Comparison of ENCODE assay signal across 12 cellular contexts in the genomic region with DNA sequence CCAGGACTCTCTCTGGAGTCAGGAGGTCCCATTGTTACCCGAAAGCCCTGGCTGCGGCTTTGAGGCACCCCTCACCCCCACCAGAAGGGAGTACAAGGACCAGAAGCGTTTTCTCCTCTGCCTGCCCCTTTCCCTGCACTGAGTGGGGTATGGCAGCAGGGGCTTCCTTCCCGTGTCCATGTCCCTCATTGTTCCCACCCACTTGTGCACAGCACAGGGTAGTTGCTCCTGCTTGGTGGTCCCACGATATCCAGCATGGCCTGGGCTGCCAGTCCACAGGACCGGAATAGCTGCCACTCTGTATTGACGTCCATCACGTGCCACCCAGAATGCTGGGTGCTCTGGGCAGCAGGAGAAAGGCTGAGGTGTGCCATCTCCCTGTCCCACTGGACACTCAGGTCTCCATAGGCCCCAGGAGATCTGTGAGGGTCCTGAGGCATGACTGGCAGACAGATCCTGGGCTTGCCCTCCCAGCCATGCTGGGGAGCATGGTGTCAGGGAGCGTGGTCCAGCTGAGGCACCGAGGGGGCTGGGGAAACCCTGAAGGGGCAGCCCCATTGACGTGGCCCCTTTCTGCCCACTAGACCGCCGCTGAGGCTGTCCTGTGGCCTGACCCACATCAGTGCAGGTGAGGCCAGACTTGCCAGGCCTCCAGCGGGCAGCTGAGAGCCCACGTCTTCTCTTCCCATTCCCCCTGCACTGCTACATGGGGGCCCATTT. TPM values are rescaled to one million over a fixed set of nuclear protein-coding genes. Genes with fewer than 3 reads are reported as not detected.
DNase-seq lines count a peak whose midpoint lies in the region; ATAC-seq and TF ChIP-seq lines count a peak whose summit lies in the region.
"Had no signal": no experiment of that assay in that cellular context is flagged by ENCODE, and none has a peak within 500 bp of the region (broad histone marks: within the 10 kb centered on the region; RNA-seq: fewer than 3 reads in every experiment).

No MANE protein-coding gene starts in this region.

- H3K36me3 ChIP-seq in body of pancreas (replicated peaks in 1 of 2; ENCODE audit: insufficient read depth in 1 of 2, low read depth in 2 of 2), result peaks cover 0 to 5% of the 10 kb centered on the region in 2 donors
- H3K36me3 ChIP-seq in brain microvascular endothelial cell (replicated peaks), result peaks cover 55% of the 10 kb centered on the region

- H3K27me3 ChIP-seq in body of pancreas (no peaks in the 10 kb centered on the region), brain microvascular endothelial cell (replicated peaks) (no peaks in the 10 kb centered on the region)

- intact Hi-C loops in body of pancreas (cut with DNase I), result no loop called here

- H3K27ac ChIP-seq in body of pancreas, result peak overlapping the region; percentile 61 to 82 (median 70)
- no peak overlapping the region for H3K27ac ChIP-seq in brain microvascular endothelial cell

- POLR2A ChIA-PET in activated CD4-positive, alpha-beta memory T cell treated with anti-CD3 and anti-CD28 coated beads, Interleukin-2, amount 10 ng/mL, durations not matched to agents 7 days and 5 days (lab: Charles Lee), result no interaction called here

- H3K4me1 Mint-ChIP-seq in progenitor cell of endocrine pancreas (ENCODE audit: low read depth) (peaks cover 19% of the 10 kb centered on the region), immature natural killer cell (no peaks in the 10 kb centered on the region)
- H3K4me1 Mint-ChIP-seq in activated CD4-positive, alpha-beta memory T cell treated with anti-CD3 and anti-CD28 coated beads, Interleukin-2, amount 10 ng/mL, durations not matched to agents 7 days and 5 days, result no peaks in the 10 kb centered on the region

- H3K4me3 ChIP-seq in body of pancreas (no peak overlapping the region), brain microvascular endothelial cell (ENCODE audit: low read depth, low read length) (no peak overlapping the region)
- H3K4me3 ChIP-seq: HAP-1 had no signal

- WGBS in body of pancreas, 2 donors, result 90 to 95% methylated on average over 9 to 13 of the region's 15 CpGs

- TF ChIP-seq POLR2A in body of pancreas (IDR thresholded peaks at IDR 0.05), result no peak

- H3K27ac Mint-ChIP-seq in progenitor cell of endocrine pancreas, result peak overlapping the region; percentile 53
- no peak overlapping the region for H3K27ac Mint-ChIP-seq in immature natural killer cell
- no peak overlapping the region for H3K27ac Mint-ChIP-seq in activated CD4-positive, alpha-beta memory T cell treated with anti-CD3 and anti-CD28 coated beads, Interleukin-2, amount 10 ng/mL, durations not matched to agents 7 days and 5 days

- no peak for TF ChIP-seq CTCF in GM13976 (IDR thresholded peaks at IDR 0.05; ENCODE audit: borderline replicate concordance, control extremely low read depth, extremely low read depth, insufficient read depth, missing control alignments)
- no peak for TF ChIP-seq CTCF in body of pancreas (IDR thresholded peaks at IDR 0.05)
- no peak for TF ChIP-seq CTCF in progenitor cell of endocrine pancreas (IDR thresholded peaks at IDR 0.05; ENCODE audit: unreplicated experiment)
- TF ChIP-seq CTCF in brain microvascular endothelial cell (IDR thresholded peaks at IDR 0.05; ENCODE audit: low read depth, low read length, missing control alignments), result no peak

- in situ Hi-C loops in GM13976 (cut with MboI; ENCODE audit: low sequenced_read_pairs, unreplicated experiment) (no loop called here), brain microvascular endothelial cell (cut with HindIII; ENCODE audit: low pct_ligation_motif_present, low sequenced_read_pairs) (no loop called here)

- H3K9me3 ChIP-seq in body of pancreas, result no peaks in the 10 kb centered on the region
- H3K9me3 ChIP-seq: Caco-2, HAP-1, SK-N-SH had no signal

- peaks cover 57% of the 10 kb centered on the region for H3K4me1 ChIP-seq in body of pancreas
- H3K4me1 ChIP-seq: Caco-2, HAP-1 had no signal

- no peak for ATAC-seq in body of pancreas
- peak; percentile 29 for ATAC-seq in left lobe of liver

- peak; percentile 7 for DNase-seq in GM13976 (ENCODE audit: low spot score)
- no peak for DNase-seq in body of pancreas
- DNase-seq in left lobe of liver (ENCODE audit: low spot score), result no peak
- no peak for DNase-seq in progenitor cell of endocrine pancreas (ENCODE audit: low spot score, unreplicated experiment)
- no peak for DNase-seq in NCI-H1417 treated with DMSO at 0.1 percent for 48 hours (lab: John Stamatoyannopoulos, UW)
- no peak for DNase-seq in brain microvascular endothelial cell
- DNase-seq in immature natural killer cell, result no peak
- no peak for DNase-seq in activated CD4-positive, alpha-beta memory T cell treated with anti-CD3 and anti-CD28 coated beads, Interleukin-2, amount 10 ng/mL, durations not matched to agents 7 days and 5 days
- DNase-seq: Caco-2, MV-4-11, SK-N-SH had no signal

- H3K27me3 Mint-ChIP-seq in progenitor cell of endocrine pancreas (no peaks in the 10 kb centered on the region), immature natural killer cell (ENCODE audit: low read depth in 3 of 3) (peaks cover 0 to 4% (median 2%) of the 10 kb centered on the region in 3 donors)
- H3K27me3 Mint-ChIP-seq in activated CD4-positive, alpha-beta memory T cell treated with anti-CD3 and anti-CD28 coated beads, Interleukin-2, amount 10 ng/mL, durations not matched to agents 7 days and 5 days, result no peaks in the 10 kb centered on the region

- H3K9me3 Mint-ChIP-seq in progenitor cell of endocrine pancreas (ENCODE audit: low read depth), result no peaks in the 10 kb centered on the region
- H3K9me3 Mint-ChIP-seq in immature natural killer cell, result no peaks in the 10 kb centered on the region
- peaks cover 3% of the 10 kb centered on the region for H3K9me3 Mint-ChIP-seq in activated CD4-positive, alpha-beta memory T cell treated with anti-CD3 and anti-CD28 coated beads, Interleukin-2, amount 10 ng/mL, durations not matched to agents 7 days and 5 days

- H3K36me3 Mint-ChIP-seq in progenitor cell of endocrine pancreas (ENCODE audit: insufficient read depth), result peaks cover 10% of the 10 kb centered on the region
- peaks cover 0 to 3% (median 0%) of the 10 kb centered on the region in 3 donors for H3K36me3 Mint-ChIP-seq in immature natural killer cell
- H3K36me3 Mint-ChIP-seq in activated CD4-positive, alpha-beta memory T cell treated with anti-CD3 and anti-CD28 coated beads, Interleukin-2, amount 10 ng/mL, durations not matched to agents 7 days and 5 days (ENCODE audit: low read depth), result peaks cover 10% of the 10 kb centered on the region

- CTCF ChIA-PET in activated CD4-positive, alpha-beta memory T cell treated with anti-CD3 and anti-CD28 coated beads, Interleukin-2, amount 10 ng/mL, durations not matched to agents 7 days and 5 days (lab: Charles Lee), result no interaction called here

- H3K4me3 Mint-ChIP-seq in progenitor cell of endocrine pancreas (ENCODE audit: low read depth) (no peak overlapping the region), immature natural killer cell (no peak overlapping the region)
- no peak overlapping the region for H3K4me3 Mint-ChIP-seq in activated CD4-positive, alpha-beta memory T cell treated with anti-CD3 and anti-CD28 coated beads, Interleukin-2, amount 10 ng/mL, durations not matched to agents 7 days and 5 days

RNA-seq across cellular contexts. Expression of gene SEC22A, which starts 45.3 kb away (rescaled TPM):
- total RNA-seq in body of pancreas, result 10 to 100 TPM; 16.5 to 18.4 TPM
- 7.7 TPM for total RNA-seq in left lobe of liver
- 13.9 and 14.0 TPM in 2 replicates for total RNA-seq in progenitor cell of endocrine pancreas
- polyA plus RNA-seq in immature natural killer cell, result 10 to 100 TPM in 2 of 3 donors, 1 to 10 TPM in 1; 9.6 to 15.3 (median 14.0) TPM
- total RNA-seq in activated CD4-positive, alpha-beta memory T cell treated with anti-CD3 and anti-CD28 coated beads, Interleukin-2, amount 10 ng/mL, durations not matched to agents 7 days and 5 days, result 10 to 100 TPM; 18.0 to 18.6 TPM
